ENCODE assay signal across 11 cellular contexts in genomic region chr2:167608487-167608886, GRCh38.
"Had no signal": no experiment of that assay in that cellular context is flagged by ENCODE, and none has a peak within 500 bp of the region (broad histone marks: within the 10 kb centered on the region; RNA-seq: fewer than 3 reads in every experiment).

No MANE protein-coding gene starts in this region.

- ATAC-seq: GM23338, HCT116 had no signal

- DNase-seq: GM23248, GOT3, H7, H9, HCEC 1CT, HFFc6 had no signal

- H3K4me3 ChIP-seq: GM23248, GM23338, HAP-1 had no signal

- H2AFZ ChIP-seq: GM23248, GM23338 had no signal

- H3K36me3 ChIP-seq: HAP-1 had no signal

- H3K4me2 ChIP-seq: GM23338 had no signal

- H3K9me3 ChIP-seq: HAP-1 had no signal

- H3K27ac ChIP-seq: GM23248 had no signal

- H3K27ac Mint-ChIP-seq: H9, HFFc6 had no signal

- H3K9ac ChIP-seq: GM23248 had no signal

- H3K9me3 Mint-ChIP-seq: H9 had no signal

- H3K4me3 Mint-ChIP-seq: GM23338, H9, HFFc6 had no signal

- FAIRE-seq: H1, H54 had no signal
